8 cellular contexts compared by ENCODE assay signal in the genomic region with DNA sequence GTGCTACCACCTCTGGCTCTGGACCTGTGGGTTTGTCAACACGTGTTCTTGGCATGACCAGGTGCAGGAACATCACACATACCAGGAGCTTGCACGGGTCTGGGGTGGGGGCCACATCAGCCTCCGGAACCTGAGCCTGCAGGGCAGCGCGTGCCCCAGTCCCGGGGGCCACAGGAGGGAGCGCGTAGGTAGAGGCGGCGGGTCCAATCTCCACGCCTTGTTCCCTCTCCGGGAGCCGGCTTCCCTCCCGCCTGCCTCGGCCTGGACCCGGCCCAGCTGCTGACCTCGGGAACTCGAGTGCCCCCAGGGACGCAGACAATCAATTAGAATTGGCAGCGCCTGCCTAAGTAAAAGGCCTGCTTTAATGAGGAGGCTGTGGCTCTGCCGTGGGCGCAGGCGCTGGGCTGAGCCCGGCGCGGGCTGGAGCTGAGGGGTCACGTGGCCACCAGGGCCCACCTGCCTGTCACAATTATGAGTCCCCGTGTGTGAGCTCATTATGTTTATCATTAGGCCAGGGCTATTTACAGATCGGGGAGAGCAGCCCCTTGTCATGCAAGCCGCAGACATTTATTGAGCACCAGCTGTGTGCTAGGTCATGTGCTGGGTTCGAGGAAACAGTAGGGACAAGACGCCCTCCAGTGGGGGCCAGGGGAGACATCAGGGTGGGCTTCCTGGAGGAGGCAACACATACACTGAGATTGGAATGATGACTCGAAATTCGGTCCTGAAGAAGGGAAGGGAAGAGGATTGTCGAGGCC. TPM values are rescaled to one million over a fixed set of nuclear protein-coding genes. Genes with fewer than 3 reads are reported as not detected.
DNase-seq lines count a peak whose midpoint lies in the region; ATAC-seq and TF ChIP-seq lines count a peak whose summit lies in the region.

No MANE protein-coding gene starts in this region.

- peak; percentile 38 to 42 for ATAC-seq in upper lobe of left lung (ENCODE audit: low FRiP score in 2 of 2)
- ATAC-seq in GM18517 (IDR thresholded peaks at IDR 0.05; ENCODE audit: unreplicated experiment), result no peak
- no peak for ATAC-seq in HG03469 (IDR thresholded peaks at IDR 0.05; ENCODE audit: unreplicated experiment)

- no peaks in the 10 kb centered on the region for H3K79me2 ChIP-seq in mammary epithelial cell (ENCODE audit: insufficient read depth, low read length)

- intact Hi-C loops in mammary epithelial cell (cut with micrococcal nuclease) (no loop called here), breast epithelium (cut with DNase I; ENCODE audit: low total_unique reads) (loop anchor here (5.0 kb wide), 1 partner anchor 1775 kb away; no protein-coding TSS in a partner anchor)

- no peak overlapping the region for H3K9ac ChIP-seq in mammary epithelial cell (ENCODE audit: insufficient read depth, low read length)
- H3K9ac ChIP-seq in iPS-18a (ENCODE audit: low read length), result no peak overlapping the region

- in situ Hi-C loops in mammary epithelial cell (cut with MboI; ENCODE audit: low sequenced_read_pairs in 2 of 2), result no loop called here

- DNase-seq in mammary epithelial cell (no peak), breast epithelium (ENCODE audit: low spot score in 2 of 2) (no peak), SHP77 treated with DMSO at 0.1 percent for 48 hours (lab: John Stamatoyannopoulos, UW) (peak; percentile 59), upper lobe of left lung (peak in 1 of 2 donors; percentile 83)
- no peak for DNase-seq in activated CD8-positive, alpha-beta memory T cell treated with anti-CD3 and anti-CD28 coated beads for 24 hours

- TF ChIP-seq POLR2A in breast epithelium (IDR thresholded peaks at IDR 0.05), result no peak
- no peak for TF ChIP-seq POLR2A in upper lobe of left lung (IDR thresholded peaks at IDR 0.05)

- peaks cover 4% of the 10 kb centered on the region for H3K4me1 ChIP-seq in mammary epithelial cell (ENCODE audit: insufficient read depth, low read length)
- no peaks in the 10 kb centered on the region for H3K4me1 ChIP-seq in breast epithelium
- H3K4me1 ChIP-seq in iPS-18a (ENCODE audit: control insufficient read depth, low read depth, low read length), result no peaks in the 10 kb centered on the region
- H3K4me1 ChIP-seq in upper lobe of left lung, result peaks cover 3 to 12% (median 4%) of the 10 kb centered on the region in 4 donors

- dilution Hi-C loops in mammary epithelial cell (cut with HindIII; ENCODE audit: low sequenced_read_pairs), result no loop called here

- H4K20me1 ChIP-seq in mammary epithelial cell (ENCODE audit: insufficient read depth, low read length), result no peaks in the 10 kb centered on the region

- H3K36me3 ChIP-seq in mammary epithelial cell (ENCODE audit: insufficient read depth, low read length), result no peaks in the 10 kb centered on the region
- no peaks in the 10 kb centered on the region for H3K36me3 ChIP-seq in breast epithelium
- no peaks in the 10 kb centered on the region for H3K36me3 ChIP-seq in iPS-18a (ENCODE audit: control insufficient read depth, low read depth, low read length)
- H3K36me3 ChIP-seq in upper lobe of left lung, result no peaks in the 10 kb centered on the region

- H3K27me3 ChIP-seq in mammary epithelial cell (ENCODE audit: insufficient read depth, low read length) (peaks cover 2% of the 10 kb centered on the region), breast epithelium (no peaks in the 10 kb centered on the region), iPS-18a (ENCODE audit: control insufficient read depth, insufficient read depth, low read length) (no peaks in the 10 kb centered on the region), upper lobe of left lung (peaks cover 0 to 8% (median 2%) of the 10 kb centered on the region in 4 donors)

- H2AFZ ChIP-seq in mammary epithelial cell (ENCODE audit: low read depth, low read length), result peak overlapping the region; percentile 64

- CTCF ChIA-PET in mammary epithelial cell (lab: Charles Lee; ENCODE audit: low non-redundant PET), result no interaction called here

- H3K4me2 ChIP-seq in mammary epithelial cell (ENCODE audit: insufficient read depth, low read depth, low read length), result peak overlapping the region; percentile 47

- no TSS peak for BruUV-seq in mammary epithelial cell (replicated peaks; lab: Mats Ljungman, UMichigan)

- no peak overlapping the region for H3K27ac ChIP-seq in mammary epithelial cell (ENCODE audit: insufficient read depth, low read depth, low read length)
- no peak overlapping the region for H3K27ac ChIP-seq in breast epithelium
- H3K27ac ChIP-seq in iPS-18a (ENCODE audit: low read length), result no peak overlapping the region
- H3K27ac ChIP-seq in upper lobe of left lung, result no peak overlapping the region

- 22% methylated on average over 14 of the region's 35 CpGs for WGBS in mammary epithelial cell (ENCODE audit: low coverage, missing lambda C conversion rate)
- 11 to 26% methylated on average over 18 to 32 of the region's 35 CpGs for WGBS in upper lobe of left lung, 2 donors

- TF ChIP-seq EP300 in upper lobe of left lung (IDR thresholded peaks at IDR 0.05), result no peak

- H3K9me3 ChIP-seq in mammary epithelial cell (replicated peaks; ENCODE audit: insufficient read depth, low read length), result no peaks in the 10 kb centered on the region
- H3K9me3 ChIP-seq in breast epithelium, result no peaks in the 10 kb centered on the region
- H3K9me3 ChIP-seq in iPS-18a (ENCODE audit: control insufficient read depth, low read depth, low read length), result no peaks in the 10 kb centered on the region
- H3K9me3 ChIP-seq in upper lobe of left lung, result no peaks in the 10 kb centered on the region

- TF ChIP-seq CTCF in mammary epithelial cell (conservative IDR thresholded peaks at IDR 0.05 in 1 of 2, IDR thresholded peaks at IDR 0.05 in 1 of 2; ENCODE audit: extremely low read depth in 1 of 2, insufficient read depth in 1 of 2, low read depth in 1 of 2, low read length in 2 of 2) (no peak), breast epithelium (IDR thresholded peaks at IDR 0.05) (no peak), upper lobe of left lung (IDR thresholded peaks at IDR 0.05) (no peak)

- H3K4me3 ChIP-seq in mammary epithelial cell (replicated peaks in 1 of 3; ENCODE audit: insufficient read depth in 1 of 3, low read depth in 2 of 3, low read length in 3 of 3) (no peak overlapping the region), breast epithelium (peak overlapping the region in 1 of 3 donors; percentile 45), iPS-18a (ENCODE audit: low read length) (peak overlapping the region; percentile 37), upper lobe of left lung (no peak overlapping the region)

RNA-seq across cellular contexts. Expression of a gene that starts 32.2 kb away (rescaled TPM):
- total RNA-seq in mammary epithelial cell (1 to 10 TPM; 2.3 to 7.3 TPM), breast epithelium (1 to 10 TPM; 1.6 to 3.6 (median 2.9) TPM), upper lobe of left lung (10 to 100 TPM in 3 of 6 donors, 1 to 10 TPM in 3; 4.4 to 17.5 (median 11.4) TPM)
- polyA plus RNA-seq in mammary epithelial cell, result 4.6 TPM
- 1.1 TPM for polyA minus RNA-seq in mammary epithelial cell

RNA-seq across cellular contexts. Expression of a gene that starts 47.6 kb away (rescaled TPM):
- under 1 TPM in 1 of 2 donors, not detected in 1; 0.28 TPM for total RNA-seq in mammary epithelial cell
- 0.22 TPM for polyA plus RNA-seq in mammary epithelial cell
- polyA minus RNA-seq in mammary epithelial cell, result not detected
- total RNA-seq in breast epithelium, result 1 to 10 TPM; 2.3 to 8.8 (median 3.2) TPM
- total RNA-seq in upper lobe of left lung, result 10 to 100 TPM in 2 of 6 donors, 1 to 10 TPM in 4; 3.4 to 33.1 (median 7.6) TPM

Comparison
In these comparisons a context has a peak if more than half of its experiments do, and no peak if none do; other contexts are left out.
1. ATAC-seq: peak in upper lobe of left lung (2 of 2); none in GM18517 (single experiment) and HG03469 (single experiment).